15 cellular contexts compared by ENCODE assay signal in genomic region chr3:45218578-45219390, GRCh38. TPM values are rescaled to one million over a fixed set of nuclear protein-coding genes. Genes with fewer than 3 reads are reported as not detected.
A peak's percentile ranks its signal among the peaks of the same experiment; 100 is the strongest.
DNase-seq lines count a peak whose midpoint lies in the region; ATAC-seq and TF ChIP-seq lines count a peak whose summit lies in the region.
"Had no signal": no experiment of that assay in that cellular context is flagged by ENCODE, and none has a peak within 500 bp of the region (broad histone marks: within the 10 kb centered on the region; RNA-seq: fewer than 3 reads in every experiment).

No MANE protein-coding gene starts in this region.

- peak overlapping the region; percentile 81 for H3K4me2 ChIP-seq in PC-3 (ENCODE audit: low read length)

- TF ChIP-seq CTCF in PC-3 (conservative IDR thresholded peaks at IDR 0.05; ENCODE audit: low read depth, low read length) (no peak), cardiac fibroblast (IDR thresholded peaks at IDR 0.05; ENCODE audit: low read depth, low read length) (no peak), mesothelial cell of epicardium (IDR thresholded peaks at IDR 0.05; ENCODE audit: unreplicated experiment) (no peak)

- H3K9me3 ChIP-seq in PC-3 (ENCODE audit: low read length): no peaks in the 10 kb centered on the region
- H3K9me3 ChIP-seq: neutrophil, suprapubic skin had no signal

- ATAC-seq in PC-3 (peak; percentile 77), HG02884 (IDR thresholded peaks at IDR 0.05; ENCODE audit: unreplicated experiment) (no peak)
- ATAC-seq: activated CD8-positive, alpha-beta T cell treated with anti-CD3 and anti-CD28 coated beads, Interleukin-2, amount 10 ng/mL, durations not matched to agents 7 days and 5 days; activated naive CD8-positive, alpha-beta T cell treated with anti-CD3 and anti-CD28 coated beads, Interleukin-2, amount 50 U/mL, for 24 hours had no signal

- H4K20me1 ChIP-seq in PC-3 (ENCODE audit: low read length): peaks cover 6% of the 10 kb centered on the region; the same call in 1 of the 2 replicates

- peaks cover 7% of the 10 kb centered on the region for H3F3A ChIP-seq in PC-3 (ENCODE audit: low read length, unreplicated experiment)

- CTCF ChIA-PET in PC-3 (lab: Charles Lee): interaction anchor here (0.7 to 1.5 kb wide), 4 partner anchors 64 to 204 kb away, joined by 3 to 10 read pairs (median 4); no protein-coding TSS in a partner anchor

- H3K4me3 ChIP-seq in PC-3 (ENCODE audit: low read length) (peak overlapping the region; percentile 27), cardiac fibroblast (replicated peaks in 1 of 2; ENCODE audit: low read depth in 2 of 2, low read length in 2 of 2) (no peak overlapping the region)
- H3K4me3 ChIP-seq: suprapubic skin had no signal

- no peaks in the 10 kb centered on the region for H3K27me3 ChIP-seq in PC-3 (ENCODE audit: low read length)

- intact Hi-C loops in PC-3 (cut with micrococcal nuclease): loop anchor here (5.0 kb wide), 1 partner anchor 449 kb away; no protein-coding TSS in a partner anchor

- H2AFZ ChIP-seq in PC-3 (ENCODE audit: low read length): peak overlapping the region; percentile 49; the same call in 1 of the 2 replicates

- peaks cover 33% of the 10 kb centered on the region for H3K4me1 ChIP-seq in PC-3 (ENCODE audit: insufficient read depth, low read length)

- peaks cover 26% of the 10 kb centered on the region for H3K79me2 ChIP-seq in PC-3 (ENCODE audit: low read length)

- no peaks in the 10 kb centered on the region for H3K36me3 ChIP-seq in PC-3 (ENCODE audit: low read depth, low read length)
- H3K36me3 ChIP-seq: neutrophil, suprapubic skin had no signal

- peak overlapping the region; percentile 75 for H3K27ac ChIP-seq in PC-3 (ENCODE audit: low read length)
- H3K27ac ChIP-seq: neutrophil, suprapubic skin had no signal

- H3K27ac Mint-ChIP-seq in mesothelial cell of epicardium: no peak overlapping the region
- H3K27ac Mint-ChIP-seq: activated CD8-positive, alpha-beta T cell treated with anti-CD3 and anti-CD28 coated beads, Interleukin-2, amount 10 ng/mL, durations not matched to agents 7 days and 5 days; activated naive CD8-positive, alpha-beta T cell treated with anti-CD3 and anti-CD28 coated beads, Interleukin-2, amount 50 U/mL, for 24 hours; CD4-positive, CD25-positive, alpha-beta regulatory T cell had no signal

- BruUV-seq in PC-3 (replicated peaks; lab: Mats Ljungman, UMichigan): no TSS peak

- DNase-seq in EL (peak; percentile 81), PC-3 (peak; percentile 86), cardiac fibroblast (ENCODE audit: low read depth in 2 of 2) (peak; percentile 47 to 74), non-pigmented ciliary epithelial cell (ENCODE audit: low read depth) (peak; percentile 22), NCI-H2196 treated with DMSO at 0.1 percent for 48 hours (lab: John Stamatoyannopoulos, UW; ENCODE audit: unreplicated experiment) (no peak), nucleus accumbens (lab: John Stamatoyannopoulos, UW) (no peak), mesothelial cell of epicardium (ENCODE audit: low spot score in 2 of 2, unreplicated experiment in 2 of 2) (no peak)
- DNase-seq: activated CD8-positive, alpha-beta T cell treated with anti-CD3 and anti-CD28 coated beads, Interleukin-2, amount 10 ng/mL, durations not matched to agents 7 days and 5 days; activated naive CD8-positive, alpha-beta T cell treated with anti-CD3 and anti-CD28 coated beads, Interleukin-2, amount 50 U/mL, for 24 hours; CD4-positive, CD25-positive, alpha-beta regulatory T cell; MM.1S; NCI-H69 had no signal

- H3K36me3 Mint-ChIP-seq in mesothelial cell of epicardium: no peaks in the 10 kb centered on the region
- H3K36me3 Mint-ChIP-seq: CD4-positive, CD25-positive, alpha-beta regulatory T cell had no signal

- H3K4me1 Mint-ChIP-seq in mesothelial cell of epicardium: peaks cover 9% of the 10 kb centered on the region
- H3K4me1 Mint-ChIP-seq: activated naive CD8-positive, alpha-beta T cell treated with anti-CD3 and anti-CD28 coated beads, Interleukin-2, amount 50 U/mL, for 24 hours; CD4-positive, CD25-positive, alpha-beta regulatory T cell had no signal

- H3K9me2 ChIP-seq in PC-3 (replicated peaks; ENCODE audit: low read length): no peaks in the 10 kb centered on the region

- no peak overlapping the region for H3K4me3 Mint-ChIP-seq in mesothelial cell of epicardium
- H3K4me3 Mint-ChIP-seq: activated CD8-positive, alpha-beta T cell treated with anti-CD3 and anti-CD28 coated beads, Interleukin-2, amount 10 ng/mL, durations not matched to agents 7 days and 5 days; activated naive CD8-positive, alpha-beta T cell treated with anti-CD3 and anti-CD28 coated beads, Interleukin-2, amount 50 U/mL, for 24 hours; CD4-positive, CD25-positive, alpha-beta regulatory T cell had no signal

- H3K9me3 Mint-ChIP-seq in mesothelial cell of epicardium: no peaks in the 10 kb centered on the region
- H3K9me3 Mint-ChIP-seq: activated naive CD8-positive, alpha-beta T cell treated with anti-CD3 and anti-CD28 coated beads, Interleukin-2, amount 50 U/mL, for 24 hours; CD4-positive, CD25-positive, alpha-beta regulatory T cell had no signal

- H3K9ac ChIP-seq in PC-3 (ENCODE audit: low read length): peak overlapping the region; percentile 20

- POLR2A ChIA-PET in PC-3 (lab: Charles Lee; ENCODE audit: unreplicated experiment): no interaction called here

- H3K27me3 Mint-ChIP-seq in mesothelial cell of epicardium (ENCODE audit: low read depth): peaks cover 36% of the 10 kb centered on the region

RNA-seq across cellular contexts. Expression of gene TMEM158, which starts 7.3 kb away (rescaled TPM):
- 80.6 and 82.9 TPM in 2 replicates for total RNA-seq in PC-3 (2014; rRNA removed)
- total RNA-seq in mesothelial cell of epicardium: 3.6 to 5.1 TPM (median 4.3 TPM) in 3 replicates

Comparison
In these comparisons a context has a peak if more than half of its experiments do, and no peak if none do; other contexts are left out.
1. DNase-seq: peak in EL (single experiment), PC-3 (single experiment), cardiac fibroblast (2 of 2) and non-pigmented ciliary epithelial cell (single experiment); none in NCI-H2196 treated with DMSO at 0.1 percent for 48 hours (single experiment), nucleus accumbens (0 of 56) and mesothelial cell of epicardium (0 of 2).
2. RNA of gene TMEM158, which starts 7.3 kb away (total RNA-seq): 80.6 to 82.9 TPM in PC-3; 3.6 to 5.1 TPM in mesothelial cell of epicardium; every median in the first group is over 10 times any median in the second.